ENCODE assay signal across 15 cellular contexts in genomic region chr11:70796601-70797000, GRCh38.
DNase-seq lines count a peak whose midpoint lies in the region; ATAC-seq, FAIRE-seq and TF ChIP-seq lines count a peak whose summit lies in the region.
"Had no signal": no experiment of that assay in that cellular context is flagged by ENCODE, and none has a peak within 500 bp of the region (broad histone marks: within the 10 kb centered on the region; RNA-seq: fewer than 3 reads in every experiment).

No MANE protein-coding gene starts in this region.

- no peaks in the 10 kb centered on the region for H3K4me1 Mint-ChIP-seq in naive thymus-derived CD8-positive, alpha-beta T cell
- H3K4me1 Mint-ChIP-seq: activated CD8-positive, alpha-beta memory T cell treated with anti-CD3 and anti-CD28 coated beads, Interleukin-2, amount 10 ng/mL, durations not matched to agents 7 days and 5 days; CD4-positive, alpha-beta memory T cell; naive thymus-derived CD4-positive, alpha-beta T cell had no signal

- CTCF ChIA-PET in GM12878 (lab: Yijun Ruan, JAX): no interaction called here

- ATAC-seq in GM12878: no peak
- no peak for ATAC-seq in naive thymus-derived CD8-positive, alpha-beta T cell
- ATAC-seq: activated CD8-positive, alpha-beta memory T cell treated with anti-CD3 and anti-CD28 coated beads, Interleukin-2, amount 10 ng/mL, durations not matched to agents 7 days and 5 days; naive thymus-derived CD4-positive, alpha-beta T cell had no signal

- intact Hi-C loops in GM12878 (cut with micrococcal nuclease; ENCODE audit: unreplicated experiment): no loop called here

- in situ Hi-C loops in GM12878 (cut with MboI): no loop called here

- no peaks in the 10 kb centered on the region for H3K36me3 ChIP-seq in GM12878 (ENCODE audit: control insufficient read depth in 2 of 2, insufficient read depth in 2 of 2, low read length in 1 of 2)
- no peaks in the 10 kb centered on the region for H3K36me3 ChIP-seq in mesendoderm (ENCODE audit: control insufficient read depth, insufficient read depth, low read length)
- H3K36me3 ChIP-seq in hepatocyte (replicated peaks; ENCODE audit: insufficient read depth, low read depth): no peaks in the 10 kb centered on the region
- H3K36me3 ChIP-seq: ascending aorta had no signal

- no TSS peak for BruUV-seq in GM12878 (replicated peaks; lab: Mats Ljungman, UMichigan)

- SMC1A ChIA-PET in GM12878 (lab: Charles Lee; ENCODE audit: uncharacterized antibody, unreplicated experiment): no interaction called here

- no peak for TF ChIP-seq EP300 in Ishikawa (IDR thresholded peaks at IDR 0.05; ENCODE audit: borderline replicate concordance)
- TF ChIP-seq EP300 in GM12878 (IDR thresholded peaks at IDR 0.05; ENCODE audit: borderline replicate concordance in 1 of 2, control insufficient read depth in 1 of 2, low read depth in 2 of 2, low read length in 2 of 2): no peak

- RAD21 ChIA-PET in GM12878 (lab: Charles Lee; ENCODE audit: unreplicated experiment): no interaction called here

- no peaks in the 10 kb centered on the region; the same call in 1 of the 3 replicates for H3K9me3 ChIP-seq in GM12878 (replicated peaks; ENCODE audit: control insufficient read depth, insufficient read depth, low read length)
- H3K9me3 ChIP-seq in hepatocyte (ENCODE audit: low read depth): peaks cover 3% of the 10 kb centered on the region

- H3K9me2 ChIP-seq in hepatocyte (replicated peaks; ENCODE audit: insufficient read depth): no peaks in the 10 kb centered on the region

- POLR2A ChIA-PET in GM12878 (lab: Charles Lee): no interaction called here
- POLR2A ChIA-PET in naive thymus-derived CD8-positive, alpha-beta T cell (lab: Charles Lee): no interaction called here

- H3K79me1 ChIP-seq in mesendoderm (ENCODE audit: low read length): no peaks in the 10 kb centered on the region

- no peak overlapping the region for H3K27ac ChIP-seq in GM12878 (ENCODE audit: control insufficient read depth, insufficient read depth)
- no peak overlapping the region for H3K27ac ChIP-seq in mesendoderm (ENCODE audit: low read depth, low read length)
- no peak overlapping the region for H3K27ac ChIP-seq in hepatocyte
- H3K27ac ChIP-seq: ascending aorta, VCaP had no signal

- H3K36me3 Mint-ChIP-seq in naive thymus-derived CD8-positive, alpha-beta T cell: peaks cover 0 to 14% (median 0%) of the 10 kb centered on the region in 3 donors
- H3K36me3 Mint-ChIP-seq: activated CD8-positive, alpha-beta memory T cell treated with anti-CD3 and anti-CD28 coated beads, Interleukin-2, amount 10 ng/mL, durations not matched to agents 7 days and 5 days; CD4-positive, alpha-beta memory T cell had no signal

- H3K79me2 ChIP-seq in GM12878 (ENCODE audit: control insufficient read depth, insufficient read depth, low read length) (no peaks in the 10 kb centered on the region), mesendoderm (ENCODE audit: control insufficient read depth, insufficient read depth, low read length) (no peaks in the 10 kb centered on the region), hepatocyte (no peaks in the 10 kb centered on the region)

- no peak overlapping the region for H2BK5ac ChIP-seq in mesendoderm (ENCODE audit: low read length)

- no peak overlapping the region for H3K4me3 Mint-ChIP-seq in naive thymus-derived CD8-positive, alpha-beta T cell
- H3K4me3 Mint-ChIP-seq: activated CD8-positive, alpha-beta memory T cell treated with anti-CD3 and anti-CD28 coated beads, Interleukin-2, amount 10 ng/mL, durations not matched to agents 7 days and 5 days; CD4-positive, alpha-beta memory T cell; naive thymus-derived CD4-positive, alpha-beta T cell had no signal

- no peak overlapping the region for H3K9ac ChIP-seq in GM12878 (ENCODE audit: control insufficient read depth, insufficient read depth, low read length)
- H3K9ac ChIP-seq in mesendoderm (ENCODE audit: low read length): no peak overlapping the region

- no peak overlapping the region for H2AK5ac ChIP-seq in mesendoderm (ENCODE audit: low read length)

- H3K27me3 ChIP-seq in GM12878 (replicated peaks in 1 of 2; ENCODE audit: control insufficient read depth in 2 of 2, insufficient read depth in 2 of 2, low read length in 1 of 2): no peaks in the 10 kb centered on the region
- H3K27me3 ChIP-seq in mesendoderm (ENCODE audit: insufficient read depth, low read length, poor library complexity): no peaks in the 10 kb centered on the region
- H3K27me3 ChIP-seq in hepatocyte: no peaks in the 10 kb centered on the region
- H3K27me3 ChIP-seq: ascending aorta, dorsolateral prefrontal cortex had no signal

- H3K4me2 ChIP-seq in GM12878 (ENCODE audit: control insufficient read depth, insufficient read depth) (no peak overlapping the region), mesendoderm (ENCODE audit: low read length) (no peak overlapping the region), hepatocyte (no peak overlapping the region)

- no peak overlapping the region for H3K4me3 ChIP-seq in GM12878
- H3K4me3 ChIP-seq in mesendoderm (ENCODE audit: low read length): no peak overlapping the region
- no peak overlapping the region for H3K4me3 ChIP-seq in hepatocyte
- H3K4me3 ChIP-seq: ascending aorta, dorsolateral prefrontal cortex had no signal

- H3K56ac ChIP-seq in mesendoderm (ENCODE audit: low read length): no peak overlapping the region

- no peak overlapping the region for H2AFZ ChIP-seq in GM12878 (ENCODE audit: control insufficient read depth, low read depth, low read length)
- no peak overlapping the region for H2AFZ ChIP-seq in hepatocyte

- FAIRE-seq in GM12878 (lab: Jason Lieb, UNC): no peak
- no peak for FAIRE-seq in RCC 7860 (lab: Jason Lieb, UNC)

- no peak overlapping the region for H3K18ac ChIP-seq in mesendoderm (ENCODE audit: low read length)

- no peak overlapping the region for H2BK15ac ChIP-seq in mesendoderm (replicated peaks; ENCODE audit: low read depth)

- H2BK120ac ChIP-seq in mesendoderm (ENCODE audit: low read depth, low read length): no peak overlapping the region

- no peak for TF ChIP-seq POLR2A in GM12878 (IDR thresholded peaks at IDR 0.05; ENCODE audit: low read depth, low read length)

- peaks cover 2 to 56% (median 21%) of the 10 kb centered on the region in 9 donors for H3K9me3 Mint-ChIP-seq in naive thymus-derived CD8-positive, alpha-beta T cell

- H4K5ac ChIP-seq in mesendoderm (ENCODE audit: low read length): no peak overlapping the region

- TF ChIP-seq RAD21 in Ishikawa (IDR thresholded peaks at IDR 0.05; ENCODE audit: low read depth) (no peak), GM12878 (IDR thresholded peaks at IDR 0.05; ENCODE audit: insufficient read depth, low read depth, low read length) (no peak)

- WGBS in GM12878 (ENCODE audit: insufficient coverage, insufficient replicate concordance, low lambda C conversion rate, missing lambda C conversion rate): 56% methylated on average over 5 of the region's 5 CpGs
- no CpG with 5 or more reads among the region's 5 CpGs for WGBS in mesendoderm (ENCODE audit: extremely low coverage, insufficient coverage, low lambda C conversion rate)
- 84% methylated on average over 5 of the region's 5 CpGs for WGBS in hepatocyte (ENCODE audit: low lambda C conversion rate, missing lambda C conversion rate)

- H4K20me1 ChIP-seq in GM12878 (ENCODE audit: control insufficient read depth, insufficient read depth) (no peaks in the 10 kb centered on the region), hepatocyte (ENCODE audit: insufficient read depth, poor library complexity, severe bottlenecking) (no peaks in the 10 kb centered on the region)

- no peak overlapping the region for H3K27ac Mint-ChIP-seq in naive thymus-derived CD8-positive, alpha-beta T cell
- H3K27ac Mint-ChIP-seq: activated CD8-positive, alpha-beta memory T cell treated with anti-CD3 and anti-CD28 coated beads, Interleukin-2, amount 10 ng/mL, durations not matched to agents 7 days and 5 days; CD4-positive, alpha-beta memory T cell; naive thymus-derived CD4-positive, alpha-beta T cell had no signal

- H3K4me1 ChIP-seq in GM12878 (ENCODE audit: control insufficient read depth, insufficient read depth, low read length): no peaks in the 10 kb centered on the region
- H3K4me1 ChIP-seq in mesendoderm (ENCODE audit: control insufficient read depth, low read depth, low read length): no peaks in the 10 kb centered on the region
- H3K4me1 ChIP-seq in hepatocyte (ENCODE audit: insufficient read depth): no peaks in the 10 kb centered on the region
- H3K4me1 ChIP-seq: ascending aorta had no signal

- no peak overlapping the region for H3K23ac ChIP-seq in mesendoderm (ENCODE audit: low read length)

- H4K8ac ChIP-seq in mesendoderm (ENCODE audit: low read depth, low read length): no peak overlapping the region

- TF ChIP-seq CTCF in GM12872 (IDR thresholded peaks at IDR 0.05; ENCODE audit: insufficient read depth, low read depth, low read length): peak; percentile 43; the same call in 1 of the 3 replicates
- no peak for TF ChIP-seq CTCF in GM12878 (IDR thresholded peaks at IDR 0.05 in 2 of 3, conservative IDR thresholded peaks at IDR 0.05 in 1 of 3; ENCODE audit: control insufficient read depth in 2 of 3, extremely low read depth in 1 of 3, insufficient read depth in 1 of 3, low read depth in 3 of 3, low read length in 3 of 3)
- TF ChIP-seq CTCF in hepatocyte (IDR thresholded peaks at IDR 0.05; ENCODE audit: poor library complexity): no peak

- H3K4ac ChIP-seq in mesendoderm (ENCODE audit: low read depth, low read length): no peak overlapping the region

- DNase-seq in GM12878 (ENCODE audit: low read depth, low spot score): no peak
- DNase-seq in mesendoderm: peak; percentile 76
- no peak for DNase-seq in naive thymus-derived CD8-positive, alpha-beta T cell
- no peak for DNase-seq in hepatocyte (ENCODE audit: low spot score)
- no peak for DNase-seq in RCC 7860 (ENCODE audit: low spot score)
- DNase-seq: activated CD8-positive, alpha-beta memory T cell treated with anti-CD3 and anti-CD28 coated beads, Interleukin-2, amount 10 ng/mL, durations not matched to agents 7 days and 5 days; CD4-positive, alpha-beta memory T cell; dorsolateral prefrontal cortex; GDM1; NCI-H226 had no signal

- H3K27me3 Mint-ChIP-seq in naive thymus-derived CD8-positive, alpha-beta T cell: peaks cover 0 to 15% (median 2%) of the 10 kb centered on the region in 5 donors
- H3K27me3 Mint-ChIP-seq: activated CD8-positive, alpha-beta memory T cell treated with anti-CD3 and anti-CD28 coated beads, Interleukin-2, amount 10 ng/mL, durations not matched to agents 7 days and 5 days had no signal

TF ChIP-seq in Ishikawa, 13 proteins besides CTCF, POLR2A, EP300 and RAD21 (continues in another document):
- TF ChIP-seq YY1 (IDR thresholded peaks at IDR 0.05; ENCODE audit: low read depth) (0 out of 2 replicates have a peak, but pooled peaks have one; percentile 28), NFIC (IDR thresholded peaks at IDR 0.05) (no peak), TAF1 (IDR thresholded peaks at IDR 0.05; ENCODE audit: low read depth) (no peak)

TF ChIP-seq in GM12878, 131 proteins besides CTCF, POLR2A, EP300 and RAD21 (continues in another document):
- TF ChIP-seq NR2F1 (conservative IDR thresholded peaks at IDR 0.05): no peak
- TF ChIP-seq YY1 (IDR thresholded peaks at IDR 0.05; ENCODE audit: low read depth, low read length): 0 out of 2 replicates have a peak, but pooled peaks have one; percentile 32
- no peak for TF ChIP-seq ZSCAN29 (IDR thresholded peaks at IDR 0.05)
- no peak for TF ChIP-seq HDGF (IDR thresholded peaks at IDR 0.05)
- no peak for TF ChIP-seq SREBF2 (IDR thresholded peaks at IDR 0.05; ENCODE audit: low read length)
